Comparison of ENCODE assay signal across 8 cellular contexts in the genomic region with DNA sequence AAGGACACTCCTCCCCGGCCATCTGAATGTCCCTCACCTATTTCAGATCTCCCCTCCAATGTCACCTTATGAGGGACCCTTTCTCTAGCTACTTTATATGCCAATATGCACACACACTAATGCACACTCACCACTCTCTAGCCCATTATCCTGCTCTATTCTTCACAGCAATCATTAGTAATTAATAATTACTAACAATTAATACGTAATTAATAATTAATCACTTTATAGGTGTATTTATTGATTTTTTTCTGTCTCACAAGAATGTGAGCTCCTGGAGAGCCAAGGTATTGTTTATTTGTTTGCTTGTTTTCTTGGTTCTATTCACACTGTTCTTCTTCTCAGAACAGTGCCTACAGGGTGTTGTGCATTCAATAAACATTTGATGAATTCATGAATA.
"Had no signal": no experiment of that assay in that cellular context is flagged by ENCODE, and none has a peak within 500 bp of the region (broad histone marks: within the 10 kb centered on the region; RNA-seq: fewer than 3 reads in every experiment).

No MANE protein-coding gene starts in this region.

- H3K36me3 ChIP-seq: HAP-1 had no signal

- H3K4me3 ChIP-seq: GM23248, HAP-1 had no signal

- H3K4me1 ChIP-seq: HAP-1 had no signal

- FAIRE-seq: HTR-8/SVneo had no signal

- DNase-seq: GOT3, H7, HFFc6, KG1 had no signal

- H3K27ac ChIP-seq: GM23248 had no signal

- ATAC-seq: HCT116 had no signal

- H3K9me3 ChIP-seq: HAP-1 had no signal

- H3K9ac ChIP-seq: GM23248 had no signal
